ENCODE assay signal across 9 cellular contexts in genomic region chr6:8527818-8528217, GRCh38.
"Had no signal": no experiment of that assay in that cellular context is flagged by ENCODE, and none has a peak within 500 bp of the region (broad histone marks: within the 10 kb centered on the region; RNA-seq: fewer than 3 reads in every experiment).

No MANE protein-coding gene starts in this region.

- H3K27me3 Mint-ChIP-seq: IgD-negative memory B cell had no signal

- H3K36me3 ChIP-seq: HAP-1 had no signal

- H2AFZ ChIP-seq: GM23248 had no signal

- H3K4me3 ChIP-seq: GM23248, HAP-1 had no signal

- H3K4me1 Mint-ChIP-seq: IgD-negative memory B cell had no signal

- DNase-seq: GM23248, GOT3, H7, HFFc6 had no signal

- ATAC-seq: HCT116, HepG2 had no signal

- H3K4me1 ChIP-seq: HAP-1 had no signal

- H3K27ac ChIP-seq: GM23248, HL-60 had no signal

- H3K9ac ChIP-seq: GM23248 had no signal

- H3K27ac Mint-ChIP-seq: HFFc6, IgD-negative memory B cell had no signal

- H3K36me3 Mint-ChIP-seq: IgD-negative memory B cell had no signal

- H3K4me3 Mint-ChIP-seq: HFFc6, IgD-negative memory B cell had no signal

- H3K9me3 ChIP-seq: HAP-1 had no signal
